18 cellular contexts compared by ENCODE assay signal in genomic region chr16:46814790-46815189, GRCh38. TPM values are rescaled to one million over a fixed set of nuclear protein-coding genes. Genes with fewer than 3 reads are reported as not detected.
DNase-seq lines count a peak whose midpoint lies in the region; ATAC-seq, FAIRE-seq and TF ChIP-seq lines count a peak whose summit lies in the region.
"Had no signal": no experiment of that assay in that cellular context is flagged by ENCODE, and none has a peak within 500 bp of the region (broad histone marks: within the 10 kb centered on the region; RNA-seq: fewer than 3 reads in every experiment).

No MANE protein-coding gene starts in this region.

- peaks cover 57% of the 10 kb centered on the region for H3K4me1 Mint-ChIP-seq in activated T-cell treated with anti-CD3 and anti-CD28 coated beads, Interleukin-2, amount 50 U/mL, for 72 hours (ENCODE audit: low read depth)
- H3K4me1 Mint-ChIP-seq in activated T-cell treated with anti-CD3 and anti-CD28 coated beads, Interleukin-2, amount 50 U/mL, for 24 hours (ENCODE audit: low read depth), result peaks cover 57% of the 10 kb centered on the region
- peaks cover 37 to 44% of the 10 kb centered on the region in 2 donors for H3K4me1 Mint-ChIP-seq in natural killer cell treated with Interleukin-12 subunit alpha and Interleukin-12 subunit beta and Interleukin-15 and Interleukin-18, amount 100 ng/mL, for 72 hours (ENCODE audit: low read depth in 2 of 2)

- TF ChIP-seq RAD21 in K562 (CRISPR knock-in tag; conservative IDR thresholded peaks at IDR 0.05 in 1 of 2, IDR thresholded peaks at IDR 0.05 in 1 of 2), result no peak

- peaks cover 64% of the 10 kb centered on the region for H3K79me2 ChIP-seq in K562 (ENCODE audit: control insufficient read depth, insufficient read depth, low read length)

- no peak for TF ChIP-seq CTCF in K562 (IDR thresholded peaks at IDR 0.05 in 2 of 3, conservative IDR thresholded peaks at IDR 0.05 in 1 of 3; ENCODE audit: insufficient read depth in 2 of 3, low read depth in 1 of 3, low read length in 3 of 3)

- POLR2A ChIA-PET in K562 (lab: Yijun Ruan, JAX), result no interaction called here

- H3K27ac ChIP-seq in K562 (ENCODE audit: extremely low read depth, low read depth, low read length), result no peak overlapping the region
- H3K27ac ChIP-seq: HL-60, RWPE1 had no signal

- CTCF ChIA-PET in K562 (lab: Yijun Ruan, JAX; ENCODE audit: low intra/inter-chr PET ratio), result interaction anchor here (0.6 kb wide), 1 partner anchor 848 kb away, joined by 3 read pairs; no protein-coding TSS in a partner anchor

- no peak overlapping the region for H3K4me3 ChIP-seq in K562
- H3K4me3 ChIP-seq: HAP-1 had no signal

- FAIRE-seq in GM19239 (lab: Jason Lieb, UNC) (peak; percentile 76), K562 (lab: Jason Lieb, UNC) (no peak)
- FAIRE-seq: D721Med had no signal

- intact Hi-C loops in K562 (cut with micrococcal nuclease), result no loop called here

- TF ChIP-seq EP300 in K562 (IDR thresholded peaks at IDR 0.05; ENCODE audit: low read length), result no peak

- H3K9me3 ChIP-seq in K562 (replicated peaks; ENCODE audit: control insufficient read depth, insufficient read depth, low read depth, low read length), result 0 out of 2 replicates have a peak, but pooled peaks cover 2% of the 10 kb centered on the region

- H2AFZ ChIP-seq in K562 (ENCODE audit: low read depth, low read length), result no peak overlapping the region

- H3K9me3 Mint-ChIP-seq in activated T-cell treated with anti-CD3 and anti-CD28 coated beads, Interleukin-2, amount 50 U/mL, for 72 hours, result peaks cover 4 to 5% of the 10 kb centered on the region in 2 donors
- peaks cover 8% of the 10 kb centered on the region for H3K9me3 Mint-ChIP-seq in activated T-cell treated with anti-CD3 and anti-CD28 coated beads, Interleukin-2, amount 50 U/mL, for 24 hours
- H3K9me3 Mint-ChIP-seq in natural killer cell treated with Interleukin-12 subunit alpha and Interleukin-12 subunit beta and Interleukin-15 and Interleukin-18, amount 100 ng/mL, for 72 hours, result no peaks in the 10 kb centered on the region

- ATAC-seq in activated T-cell treated with anti-CD3 and anti-CD28 coated beads, Interleukin-2, amount 50 U/mL, for 72 hours (replicated peaks in 1 of 2), result no peak
- ATAC-seq in K562, result no peak
- ATAC-seq in natural killer cell treated with Interleukin-12 subunit alpha and Interleukin-12 subunit beta and Interleukin-15 and Interleukin-18, amount 100 ng/mL, for 72 hours, result no peak
- no peak for ATAC-seq in GM19324 (IDR thresholded peaks at IDR 0.05; ENCODE audit: low FRiP score, unreplicated experiment)
- ATAC-seq: PC-3 had no signal

- TF ChIP-seq POLR2A in K562 (conservative IDR thresholded peaks at IDR 0.05), result no peak

- 75% methylated on average over 1 of the region's 1 CpG for WGBS in K562 (ENCODE audit: insufficient coverage, low coverage, missing lambda C conversion rate)

- H3K27me3 Mint-ChIP-seq in activated T-cell treated with anti-CD3 and anti-CD28 coated beads, Interleukin-2, amount 50 U/mL, for 72 hours (ENCODE audit: low read depth), result no peaks in the 10 kb centered on the region
- no peaks in the 10 kb centered on the region for H3K27me3 Mint-ChIP-seq in activated T-cell treated with anti-CD3 and anti-CD28 coated beads, Interleukin-2, amount 50 U/mL, for 24 hours
- no peaks in the 10 kb centered on the region for H3K27me3 Mint-ChIP-seq in natural killer cell treated with Interleukin-12 subunit alpha and Interleukin-12 subunit beta and Interleukin-15 and Interleukin-18, amount 100 ng/mL, for 72 hours

- peaks cover 0 to 3% of the 10 kb centered on the region in 2 experiments; a peak in 1 of 5 replicates for H3K4me1 ChIP-seq in K562 (replicated peaks in 1 of 2; ENCODE audit: control insufficient read depth in 2 of 2, insufficient read depth in 2 of 2, low read length in 2 of 2)

- no peak overlapping the region for H3K4me2 ChIP-seq in K562 (ENCODE audit: insufficient read depth, low read length)

- no peak overlapping the region for H3K9ac ChIP-seq in K562 (ENCODE audit: insufficient read depth in 1 of 2, low read depth in 2 of 2, low read length in 2 of 2)

- peaks cover 13 to 32% of the 10 kb centered on the region in 2 donors for H3K36me3 Mint-ChIP-seq in activated T-cell treated with anti-CD3 and anti-CD28 coated beads, Interleukin-2, amount 50 U/mL, for 72 hours (ENCODE audit: insufficient read depth in 2 of 2)
- H3K36me3 Mint-ChIP-seq in activated T-cell treated with anti-CD3 and anti-CD28 coated beads, Interleukin-2, amount 50 U/mL, for 24 hours (ENCODE audit: low read depth), result peaks cover 55% of the 10 kb centered on the region
- peaks cover 19% of the 10 kb centered on the region for H3K36me3 Mint-ChIP-seq in natural killer cell treated with Interleukin-12 subunit alpha and Interleukin-12 subunit beta and Interleukin-15 and Interleukin-18, amount 100 ng/mL, for 72 hours

- no TSS peak for BruUV-seq in K562 (replicated peaks; lab: Mats Ljungman, UMichigan)

- peak overlapping the region; percentile 34 for H3K27ac Mint-ChIP-seq in activated T-cell treated with anti-CD3 and anti-CD28 coated beads, Interleukin-2, amount 50 U/mL, for 72 hours
- no peak overlapping the region for H3K27ac Mint-ChIP-seq in activated T-cell treated with anti-CD3 and anti-CD28 coated beads, Interleukin-2, amount 50 U/mL, for 24 hours
- peak overlapping the region in 1 of 2 donors; percentile 12 for H3K27ac Mint-ChIP-seq in natural killer cell treated with Interleukin-12 subunit alpha and Interleukin-12 subunit beta and Interleukin-15 and Interleukin-18, amount 100 ng/mL, for 72 hours

- H4K20me1 ChIP-seq in K562 (replicated peaks; ENCODE audit: control insufficient read depth, insufficient read depth, low read length), result no peaks in the 10 kb centered on the region

- no peak for DNase-seq in activated T-cell treated with anti-CD3 and anti-CD28 coated beads, Interleukin-2, amount 50 U/mL, for 72 hours
- DNase-seq in activated T-cell treated with anti-CD3 and anti-CD28 coated beads, Interleukin-2, amount 50 U/mL, for 24 hours, result no peak
- DNase-seq in GM19239 (ENCODE audit: insufficient read length, low spot score) (no peak), K562 (ENCODE audit: extremely low read depth in 1 of 4, low spot score in 3 of 4) (no peak), NCI-H226 (no peak)
- DNase-seq in natural killer cell treated with Interleukin-12 subunit alpha and Interleukin-12 subunit beta and Interleukin-15 and Interleukin-18, amount 100 ng/mL, for 72 hours (ENCODE audit: low spot score), result no peak
- DNase-seq: DMS79, MV-4-11, NCI-H1417, NCI-H187 treated with DMSO at 0.1 percent for 48 hours, NCI-H446, NCI-H748 treated with DMSO at 0.1 percent for 48 hours, PC-3 had no signal

- no peaks in the 10 kb centered on the region for H3K27me3 ChIP-seq in K562 (ENCODE audit: control insufficient read depth in 2 of 2, insufficient read depth in 2 of 2, low read length in 2 of 2)

- 0 out of 3 replicates have a peak, but pooled peaks cover 2% of the 10 kb centered on the region for H3K36me3 ChIP-seq in K562 (ENCODE audit: control insufficient read depth, insufficient read depth, low read length)

- H3K4me3 Mint-ChIP-seq in activated T-cell treated with anti-CD3 and anti-CD28 coated beads, Interleukin-2, amount 50 U/mL, for 72 hours, result peak overlapping the region in 1 of 2 donors; percentile 49
- H3K4me3 Mint-ChIP-seq in activated T-cell treated with anti-CD3 and anti-CD28 coated beads, Interleukin-2, amount 50 U/mL, for 24 hours, result no peak overlapping the region
- H3K4me3 Mint-ChIP-seq in natural killer cell treated with Interleukin-12 subunit alpha and Interleukin-12 subunit beta and Interleukin-15 and Interleukin-18, amount 100 ng/mL, for 72 hours, result peak overlapping the region; percentile 28

- H3K9me1 ChIP-seq in K562 (ENCODE audit: control insufficient read depth, insufficient read depth, low read length), result no peaks in the 10 kb centered on the region

- in situ Hi-C loops in K562 (cut with MboI), result no loop called here

TF ChIP-seq in K562, 482 proteins besides CTCF, POLR2A, EP300 and RAD21:
- TF ChIP-seq RBM25 (IDR thresholded peaks at IDR 0.05; ENCODE audit: low read depth, low read length, severe bottlenecking) (peak; percentile 48), CHD4 (IDR thresholded peaks at IDR 0.05; ENCODE audit: insufficient read depth, insufficient replicate concordance, low read depth, low read length, poor library complexity, severe bottlenecking) (no peak)

RNA-seq across cellular contexts. Expression of gene C16orf87, which starts 16.2 kb away (rescaled TPM):
- 10 to 100 TPM; 18.1 to 21.4 TPM for total RNA-seq in activated T-cell treated with anti-CD3 and anti-CD28 coated beads, Interleukin-2, amount 50 U/mL, for 72 hours
- 1.9 and 6.0 TPM in 2 replicates for total RNA-seq in K562 (2011; cell fraction: chromatin; rRNA removed; ENCODE audit: low replicate concordance)
- total RNA-seq in K562 (2011; cell fraction: nucleolus; rRNA removed), result 1.8 and 2.0 TPM in 2 replicates
- total RNA-seq in K562 (2011; cell fraction: nucleoplasm; rRNA removed), result 3.9 and 6.0 TPM in 2 replicates
- 7.7 and 10.5 TPM in 2 replicates for total RNA-seq in K562 (2014; rRNA removed)
- total RNA-seq in K562 (2014; rRNA removed; fragmentation: Illumina TruSeq; extraction: Trizol), result 13.0 and 13.2 TPM in 2 replicates
- 10.9 and 12.6 TPM in 2 replicates for total RNA-seq in K562 (2015; rRNA removed; fragmentation: Illumina TruSeq; extraction: Trizol)
- 8.3 and 9.1 TPM in 2 replicates for total RNA-seq in K562 (2021)
- 6.3 and 7.8 TPM in 2 replicates for polyA plus RNA-seq in K562 (2011; rRNA removed)
- polyA plus RNA-seq in K562 (2011; cell fraction: cytosol; rRNA removed), result 1.5 and 2.6 TPM in 2 replicates
- polyA plus RNA-seq in K562 (2011; cell fraction: nucleus; rRNA removed), result 1.9 and 3.1 TPM in 2 replicates
- polyA plus RNA-seq in K562 (2012), result 6.2 and 8.7 TPM in 2 replicates
- 9.1 and 9.6 TPM in 2 replicates for polyA plus RNA-seq in K562 (2014; fragmentation: Illumina TruSeq; extraction: Trizol)
- 10 to 100 TPM; 13.9 to 16.7 TPM for polyA plus RNA-seq in K562 (2014; fragmentation: Nextera tagmentation; extraction: Ambion mirVana)
- 8.2 and 10.8 TPM in 2 replicates for polyA plus RNA-seq in K562 (2014; rRNA removed)
- polyA minus RNA-seq in K562 (2011; rRNA and poly(A)+ RNA removed), result 6.2 and 7.6 TPM in 2 replicates
- polyA minus RNA-seq in K562 (2011; cell fraction: cytosol; rRNA and poly(A)+ RNA removed), result 2.8 and 3.1 TPM in 2 replicates
- polyA minus RNA-seq in K562 (2011; cell fraction: nucleus; rRNA and poly(A)+ RNA removed), result 2.0 and 4.7 TPM in 2 replicates
- 10 to 100 TPM; 14.2 to 18.0 TPM for total RNA-seq in natural killer cell treated with Interleukin-12 subunit alpha and Interleukin-12 subunit beta and Interleukin-15 and Interleukin-18, amount 100 ng/mL, for 72 hours
